1 cellular context compared by ENCODE assay signal in the genomic region with DNA sequence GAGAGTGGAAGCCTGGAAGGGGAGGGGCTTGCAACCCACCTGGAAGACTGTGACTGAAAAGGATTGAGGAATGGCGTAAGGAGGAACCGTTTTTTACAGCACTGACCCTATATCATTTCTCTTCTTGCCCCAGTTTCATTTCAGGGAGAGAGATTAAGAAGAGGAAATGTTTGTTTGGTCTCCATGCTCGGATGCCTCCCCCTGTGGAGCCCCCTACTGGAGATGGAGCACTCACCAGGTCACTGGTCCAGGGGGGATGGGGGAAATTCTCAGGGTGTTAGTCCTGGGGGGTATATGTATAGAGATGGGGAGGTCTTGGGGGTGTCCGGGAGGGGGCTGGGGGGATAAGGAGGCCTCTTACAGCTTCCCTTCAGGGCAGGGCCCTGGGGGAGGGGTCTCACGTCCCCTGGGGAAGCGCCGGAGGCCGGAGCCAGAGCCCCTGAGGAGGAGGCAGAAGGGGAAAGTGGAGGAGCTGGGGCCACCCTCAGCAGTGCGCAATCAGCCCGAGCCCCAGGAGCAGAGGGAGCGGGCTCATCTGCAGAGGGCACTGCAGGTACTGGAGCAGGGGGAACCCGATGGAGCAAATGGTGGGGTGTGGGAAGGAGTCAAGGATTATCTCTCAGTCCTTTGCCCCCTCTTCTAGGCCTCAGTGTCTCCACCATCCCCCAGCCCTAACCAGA.
TF ChIP-seq lines count a peak whose summit lies in the region.

No MANE protein-coding gene starts in this region.

TF ChIP-seq in HEK293, 187 proteins besides CTCF, POLR2A, EP300 and RAD21:
- peak; percentile 38; the same call in 1 of the 2 replicates for TF ChIP-seq GLIS1 (tag by site-specific recombination; IDR thresholded peaks at IDR 0.05)
- TF ChIP-seq HOXA7 (CRISPR knock-in tag; IDR thresholded peaks at IDR 0.05; ENCODE audit: borderline replicate concordance), result no peak
- no peak for TF ChIP-seq KLF9 (tag by site-specific recombination; IDR thresholded peaks at IDR 0.05; ENCODE audit: low read depth)
- no peak for TF ChIP-seq ZFP3 (tag by site-specific recombination; IDR thresholded peaks at IDR 0.05; ENCODE audit: low read depth)
- no peak for TF ChIP-seq ZNF274 (IDR thresholded peaks at IDR 0.05; ENCODE audit: low read length)
- TF ChIP-seq ZNF274 (tag by site-specific recombination; IDR thresholded peaks at IDR 0.05; ENCODE audit: borderline replicate concordance), result no peak
- TF ChIP-seq, protein P1, sequence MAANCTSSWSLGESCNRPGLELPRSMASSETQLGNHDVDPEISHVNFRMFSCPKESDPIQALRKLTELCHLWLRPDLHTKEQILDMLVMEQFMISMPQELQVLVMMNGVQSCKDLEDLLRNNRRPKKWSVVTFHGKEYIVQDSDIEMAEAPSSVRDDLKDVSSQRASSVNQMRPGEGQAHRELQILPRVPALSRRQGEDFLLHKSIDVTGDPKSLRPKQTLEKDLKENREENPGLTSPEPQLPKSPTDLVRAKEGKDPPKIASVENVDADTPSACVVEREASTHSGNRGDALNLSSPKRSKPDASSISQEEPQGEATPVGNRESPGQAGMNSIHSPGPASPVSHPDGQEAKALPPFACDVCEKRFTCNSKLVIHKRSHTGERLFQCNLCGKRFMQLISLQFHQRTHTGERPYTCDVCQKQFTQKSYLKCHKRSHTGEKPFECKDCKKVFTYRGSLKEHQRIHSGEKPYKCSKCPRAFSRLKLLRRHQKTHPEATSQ (tag by site-specific recombination; IDR thresholded peaks at IDR 0.05), result no peak
- 0 out of 2 replicates have a peak, but pooled peaks have one; percentile 12 for TF ChIP-seq GLIS2 (tag by site-specific recombination; IDR thresholded peaks at IDR 0.05)
- TF ChIP-seq ZBTB7A (tag by site-specific recombination; IDR thresholded peaks at IDR 0.05; ENCODE audit: low read depth), result no peak
- no peak for TF ChIP-seq ZNF670 (tag by site-specific recombination; IDR thresholded peaks at IDR 0.05; ENCODE audit: low read depth)
- no peak for TF ChIP-seq ZNF623 (tag by site-specific recombination; IDR thresholded peaks at IDR 0.05)
- no peak for TF ChIP-seq HOXD13 (CRISPR knock-in tag; IDR thresholded peaks at IDR 0.05; ENCODE audit: borderline replicate concordance)
- TF ChIP-seq ZNF184 (tag by site-specific recombination; IDR thresholded peaks at IDR 0.05), result no peak
- TF ChIP-seq ZNF48 (tag by site-specific recombination; IDR thresholded peaks at IDR 0.05), result no peak
- no peak for TF ChIP-seq ZBTB48 (tag by site-specific recombination; IDR thresholded peaks at IDR 0.05)
- TF ChIP-seq, protein P2, sequence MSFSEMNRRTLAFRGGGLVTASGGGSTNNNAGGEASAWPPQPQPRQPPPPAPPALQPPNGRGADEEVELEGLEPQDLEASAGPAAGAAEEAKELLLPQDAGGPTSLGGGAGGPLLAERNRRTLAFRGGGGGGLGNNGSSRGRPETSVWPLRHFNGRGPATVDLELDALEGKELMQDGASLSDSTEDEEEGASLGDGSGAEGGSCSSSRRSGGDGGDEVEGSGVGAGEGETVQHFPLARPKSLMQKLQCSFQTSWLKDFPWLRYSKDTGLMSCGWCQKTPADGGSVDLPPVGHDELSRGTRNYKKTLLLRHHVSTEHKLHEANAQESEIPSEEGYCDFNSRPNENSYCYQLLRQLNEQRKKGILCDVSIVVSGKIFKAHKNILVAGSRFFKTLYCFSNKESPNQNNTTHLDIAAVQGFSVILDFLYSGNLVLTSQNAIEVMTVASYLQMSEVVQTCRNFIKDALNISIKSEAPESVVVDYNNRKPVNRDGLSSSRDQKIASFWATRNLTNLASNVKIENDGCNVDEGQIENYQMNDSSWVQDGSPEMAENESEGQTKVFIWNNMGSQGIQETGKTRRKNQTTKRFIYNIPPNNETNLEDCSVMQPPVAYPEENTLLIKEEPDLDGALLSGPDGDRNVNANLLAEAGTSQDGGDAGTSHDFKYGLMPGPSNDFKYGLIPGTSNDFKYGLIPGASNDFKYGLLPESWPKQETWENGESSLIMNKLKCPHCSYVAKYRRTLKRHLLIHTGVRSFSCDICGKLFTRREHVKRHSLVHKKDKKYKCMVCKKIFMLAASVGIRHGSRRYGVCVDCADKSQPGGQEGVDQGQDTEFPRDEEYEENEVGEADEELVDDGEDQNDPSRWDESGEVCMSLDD (tag by site-specific recombination; IDR thresholded peaks at IDR 0.05), result no peak
- no peak for TF ChIP-seq ZNF266 (tag by site-specific recombination; IDR thresholded peaks at IDR 0.05; ENCODE audit: low read depth)
- no peak for TF ChIP-seq ZNF239 (tag by site-specific recombination; IDR thresholded peaks at IDR 0.05)
- TF ChIP-seq ZBTB21 (tag by site-specific recombination; IDR thresholded peaks at IDR 0.05), result no peak
- TF ChIP-seq KLF10 (tag by site-specific recombination; IDR thresholded peaks at IDR 0.05), result no peak
- TF ChIP-seq ZIC2 (tag by site-specific recombination; IDR thresholded peaks at IDR 0.05), result peak; percentile 44; the same call in 1 of the 2 replicates
- no peak for TF ChIP-seq ZNF169 (tag by site-specific recombination; IDR thresholded peaks at IDR 0.05)
- TF ChIP-seq, protein P3, sequence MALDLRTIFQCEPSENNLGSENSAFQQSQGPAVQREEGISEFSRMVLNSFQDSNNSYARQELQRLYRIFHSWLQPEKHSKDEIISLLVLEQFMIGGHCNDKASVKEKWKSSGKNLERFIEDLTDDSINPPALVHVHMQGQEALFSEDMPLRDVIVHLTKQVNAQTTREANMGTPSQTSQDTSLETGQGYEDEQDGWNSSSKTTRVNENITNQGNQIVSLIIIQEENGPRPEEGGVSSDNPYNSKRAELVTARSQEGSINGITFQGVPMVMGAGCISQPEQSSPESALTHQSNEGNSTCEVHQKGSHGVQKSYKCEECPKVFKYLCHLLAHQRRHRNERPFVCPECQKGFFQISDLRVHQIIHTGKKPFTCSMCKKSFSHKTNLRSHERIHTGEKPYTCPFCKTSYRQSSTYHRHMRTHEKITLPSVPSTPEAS (tag by site-specific recombination; IDR thresholded peaks at IDR 0.05), result no peak
- TF ChIP-seq ZNF140 (tag by site-specific recombination; IDR thresholded peaks at IDR 0.05), result no peak
- TF ChIP-seq KLF8 (tag by site-specific recombination; IDR thresholded peaks at IDR 0.05), result no peak
TF ChIP-seq in HEK293: peak in this region for 3.
